Comparison of ENCODE assay signal across 29 cellular contexts in genomic region chr3:82739390-82739789, GRCh38.
"Had no signal": no experiment of that assay in that cellular context is flagged by ENCODE, and none has a peak within 500 bp of the region (broad histone marks: within the 10 kb centered on the region; RNA-seq: fewer than 3 reads in every experiment).

No MANE protein-coding gene starts in this region.

- H3K4me1 Mint-ChIP-seq: memory B cell, naive B cell had no signal

- H3K27me3 Mint-ChIP-seq: dendritic cell treated with granulocyte-macrophage colony-stimulating factor and Interleukin-4, amounts not matched to agents 40 ng/mL and 50 ng/mL, for 4 days; effector memory CD8-positive, alpha-beta T cell; memory B cell; naive B cell; naive thymus-derived CD8-positive, alpha-beta T cell had no signal

- H3K4me3 ChIP-seq: colonic mucosa, esophagus squamous epithelium, gastrocnemius medialis, heart right ventricle, left lung, lung, mucosa of descending colon had no signal

- H3K4me1 ChIP-seq: colonic mucosa, esophagus squamous epithelium, gastrocnemius medialis, heart right ventricle, left lung had no signal

- FAIRE-seq: endometrium, islet of Langerhans, keratinocyte had no signal

- H3K9me3 Mint-ChIP-seq: endodermal cell had no signal

- DNase-seq: colonic mucosa; cortex of kidney; effector CD8-positive, alpha-beta T cell; effector memory CD8-positive, alpha-beta T cell; endodermal cell; erythroblast; esophagus squamous epithelium; foreskin fibroblast; foreskin melanocyte; gastrocnemius medialis; glutamatergic neuron; head of caudate nucleus; heart right ventricle; hippocampal formation; left cardiac atrium; left lung; left ventricle myocardium superior; mammary epithelial cell; mesendoderm; mucosa of descending colon; naive B cell; naive thymus-derived CD8-positive, alpha-beta T cell had no signal

- H3K36me3 ChIP-seq: colonic mucosa, esophagus squamous epithelium, gastrocnemius medialis, heart right ventricle, left lung had no signal

- H3K4me3 Mint-ChIP-seq: dendritic cell treated with granulocyte-macrophage colony-stimulating factor and Interleukin-4, amounts not matched to agents 40 ng/mL and 50 ng/mL, for 4 days; endodermal cell; memory B cell; naive B cell; naive thymus-derived CD8-positive, alpha-beta T cell had no signal

- H3K27me3 ChIP-seq: colonic mucosa, esophagus squamous epithelium, gastrocnemius medialis, heart right ventricle, left lung had no signal

- H3K36me3 Mint-ChIP-seq: memory B cell; naive B cell; naive thymus-derived CD8-positive, alpha-beta T cell had no signal

- H3K27ac Mint-ChIP-seq: dendritic cell treated with granulocyte-macrophage colony-stimulating factor and Interleukin-4, amounts not matched to agents 40 ng/mL and 50 ng/mL, for 4 days; effector memory CD8-positive, alpha-beta T cell; endodermal cell; memory B cell; naive B cell; naive thymus-derived CD8-positive, alpha-beta T cell had no signal

- H3K9me3 ChIP-seq: esophagus squamous epithelium, gastrocnemius medialis, left lung had no signal

- H3K27ac ChIP-seq: colonic mucosa, epithelial cell of prostate, esophagus squamous epithelium, gastrocnemius medialis, heart right ventricle, left lung had no signal
